ENCODE assay signal across 1 cellular context in the genomic region with DNA sequence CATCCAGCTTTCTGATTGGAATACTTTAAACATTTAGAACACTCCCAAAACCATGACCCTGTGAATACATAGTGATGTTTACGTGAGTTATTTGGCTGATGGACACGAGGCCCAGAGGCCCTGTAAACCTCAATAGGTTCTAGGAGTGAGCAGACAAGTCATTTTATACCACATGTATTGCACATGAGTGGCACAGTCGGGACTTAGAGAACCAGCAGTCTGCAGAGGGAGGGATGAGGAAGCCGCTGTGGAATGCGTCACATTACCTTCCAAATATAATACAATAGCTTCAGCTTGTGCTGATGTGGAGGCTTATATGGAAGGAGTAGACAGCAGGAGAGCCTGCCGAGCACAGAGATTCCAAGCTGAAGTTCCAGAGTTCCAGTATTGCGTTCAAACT.
TF ChIP-seq lines count a peak whose summit lies in the region.

No MANE protein-coding gene starts in this region.

TF ChIP-seq in SK-N-SH treated with all-trans-retinoic acid at 6 μM for 48 hours, 23 proteins besides CTCF, POLR2A, EP300 and RAD21 (continued from another document):
- TF ChIP-seq TSHZ2 (CRISPR knock-in tag; IDR thresholded peaks at IDR 0.05) (no peak), ZNF565 (CRISPR knock-in tag; conservative IDR thresholded peaks at IDR 0.05; ENCODE audit: low read depth) (no peak)
